Comparison of ENCODE assay signal across 18 cellular contexts in genomic region chr6:18410412-18410811, GRCh38. TPM values are rescaled to one million over a fixed set of nuclear protein-coding genes. Genes with fewer than 3 reads are reported as not detected.
DNase-seq lines count a peak whose midpoint lies in the region; ATAC-seq, FAIRE-seq and TF ChIP-seq lines count a peak whose summit lies in the region.
"Had no signal": no experiment of that assay in that cellular context is flagged by ENCODE, and none has a peak within 500 bp of the region (broad histone marks: within the 10 kb centered on the region; RNA-seq: fewer than 3 reads in every experiment).

No MANE protein-coding gene starts in this region.

- TF ChIP-seq CTCF in HEK293 (tag by site-specific recombination; IDR thresholded peaks at IDR 0.05) (no peak), WTC11 (IDR thresholded peaks at IDR 0.05) (no peak), keratinocyte (optimal IDR thresholded peaks at IDR 0.05 in 1 of 3, IDR thresholded peaks at IDR 0.05 in 1 of 3, conservative IDR thresholded peaks at IDR 0.05 in 1 of 3; ENCODE audit: extremely low read depth in 1 of 3, insufficient read depth in 2 of 3, low read length in 3 of 3) (no peak), gastrocnemius medialis (IDR thresholded peaks at IDR 0.05 in 4 of 5, conservative IDR thresholded peaks at IDR 0.05 in 1 of 5) (no peak), prostate gland (IDR thresholded peaks at IDR 0.05) (no peak)

- H3K27ac ChIP-seq in HEK293 (ENCODE audit: extremely low read depth, low read depth, low read length) = no peak overlapping the region
- H3K27ac ChIP-seq in keratinocyte (ENCODE audit: control insufficient read depth, insufficient read depth, low read length) = peak overlapping the region; percentile 42
- H3K27ac ChIP-seq in gastrocnemius medialis = peak overlapping the region; percentile 83 to 93 (median 86)
- no peak overlapping the region for H3K27ac ChIP-seq in prostate gland
- H3K27ac ChIP-seq: PC-9 had no signal

- POLR2A ChIA-PET in HEK293 (lab: Yijun Ruan, JAX) (no interaction called here), WTC11 (lab: Charles Lee) (no interaction called here)

- FAIRE-seq in keratinocyte (lab: Jason Lieb, UNC) = peak; percentile 94

- peak overlapping the region; percentile 39 for H2AFZ ChIP-seq in keratinocyte (ENCODE audit: control insufficient read depth, low read length)
- H2AFZ ChIP-seq: PC-9 had no signal

- H3K79me2 ChIP-seq in keratinocyte (ENCODE audit: control insufficient read depth, insufficient read depth, low read length) = peaks cover 36% of the 10 kb centered on the region

- peaks cover 7% of the 10 kb centered on the region; the same call in 1 of the 2 replicates for H3K4me1 ChIP-seq in HEK293 (ENCODE audit: control insufficient read depth, insufficient read depth, low read length)
- peaks cover 27% of the 10 kb centered on the region for H3K4me1 ChIP-seq in keratinocyte (ENCODE audit: control insufficient read depth, extremely low read depth, insufficient read depth, low read length)
- peaks cover 54 to 58% of the 10 kb centered on the region in 2 donors for H3K4me1 ChIP-seq in gastrocnemius medialis
- no peaks in the 10 kb centered on the region for H3K4me1 ChIP-seq in prostate gland (replicated peaks)

- in situ Hi-C loops in gastrocnemius medialis (cut with MboI; ENCODE audit: low sequenced_read_pairs in 4 of 4) = no loop called here

- H3K27me3 ChIP-seq in keratinocyte (ENCODE audit: control insufficient read depth, extremely low read depth, insufficient read depth, low read length) (no peaks in the 10 kb centered on the region), gastrocnemius medialis (no peaks in the 10 kb centered on the region), prostate gland (replicated peaks; ENCODE audit: insufficient read depth) (no peaks in the 10 kb centered on the region)

- CTCF ChIA-PET in HEK293 (lab: Yijun Ruan, JAX) = interaction anchor here (0.6 kb wide), 1 partner anchor 614 kb away, joined by 3 read pairs; no protein-coding TSS in a partner anchor
- CTCF ChIA-PET in WTC11 (lab: Charles Lee) = no interaction called here

- H3K27ac Mint-ChIP-seq in WTC11 = 0 out of 2 replicates have a peak overlapping the region, but pooled peaks have one; percentile 9

- 49% methylated on average over 3 of the region's 3 CpGs for WGBS in prostate gland

- H3K9me1 ChIP-seq in keratinocyte (ENCODE audit: control insufficient read depth, extremely low read depth, insufficient read depth, low read length) = no peaks in the 10 kb centered on the region

- TF ChIP-seq POLR2A in gastrocnemius medialis (IDR thresholded peaks at IDR 0.05) (no peak), prostate gland (IDR thresholded peaks at IDR 0.05) (no peak)

- H3K9me3 ChIP-seq in HEK293 (ENCODE audit: control insufficient read depth, insufficient read depth, low read depth, low read length) (no peaks in the 10 kb centered on the region), keratinocyte (ENCODE audit: control insufficient read depth, low read depth, low read length) (no peaks in the 10 kb centered on the region), gastrocnemius medialis (no peaks in the 10 kb centered on the region), prostate gland (no peaks in the 10 kb centered on the region)

- dilution Hi-C loops in keratinocyte (cut with MboI; ENCODE audit: extremely low pct_ligation_motif_present, low sequenced_read_pairs) = no loop called here

- H3K9ac ChIP-seq in keratinocyte (ENCODE audit: control insufficient read depth, extremely low read depth, insufficient read depth, low read length) = no peak overlapping the region

- H3K4me1 Mint-ChIP-seq in WTC11 = no peaks in the 10 kb centered on the region

- no peaks in the 10 kb centered on the region for H3K36me3 Mint-ChIP-seq in WTC11

- intact Hi-C loops in gastrocnemius medialis (cut with DNase I; ENCODE audit: low total_unique reads) (no loop called here), prostate gland (cut with DNase I) (no loop called here)

- DNase-seq in WTC11 (ENCODE audit: low spot score) (no peak), keratinocyte (ENCODE audit: low read depth, low spot score) (no peak), gastrocnemius medialis (peak in 1 of 2 donors; percentile 40), ureter (ENCODE audit: low spot score) (no peak), NCI-H345 treated with DMSO at 0.1 percent for 48 hours (lab: John Stamatoyannopoulos, UW; ENCODE audit: unreplicated experiment) (no peak), prostate gland (ENCODE audit: low spot score) (no peak), NCI-H510A (lab: John Stamatoyannopoulos, UW) (no peak)
- DNase-seq: ACHN; AML-193; CD4-positive, CD25-positive, alpha-beta regulatory T cell; DMS53; H9; NCI-H187; NCI-H446; NK-92 treated with Interleukin-12 subunit alpha and Interleukin-12 subunit beta, amount 100 ng/mL, for 24 hours; PC-9 had no signal

- H3K27me3 Mint-ChIP-seq in WTC11 (ENCODE audit: low read depth) = no peaks in the 10 kb centered on the region
- H3K27me3 Mint-ChIP-seq: IgD-negative memory B cell had no signal

- H4K20me1 ChIP-seq in keratinocyte (ENCODE audit: control insufficient read depth, extremely low read depth, insufficient read depth, low read length) = no peaks in the 10 kb centered on the region

- H3K36me3 ChIP-seq in HEK293 (ENCODE audit: control insufficient read depth in 2 of 2, insufficient read depth in 1 of 2, low read length in 2 of 2) (no peaks in the 10 kb centered on the region), keratinocyte (ENCODE audit: control insufficient read depth in 2 of 2, extremely low read depth in 1 of 2, insufficient read depth in 2 of 2, low read length in 2 of 2) (peaks cover 1 to 14% of the 10 kb centered on the region in 2 experiments), gastrocnemius medialis (peaks cover 0 to 6% of the 10 kb centered on the region in 2 donors), prostate gland (no peaks in the 10 kb centered on the region)

- H3K4me3 Mint-ChIP-seq in WTC11 = no peak overlapping the region
- H3K4me3 Mint-ChIP-seq: CD4-positive, CD25-positive, alpha-beta regulatory T cell; H9 had no signal

- H3K4me3 ChIP-seq in HEK293 (ENCODE audit: low read depth, low read length) = no peak overlapping the region
- H3K4me3 ChIP-seq in keratinocyte (ENCODE audit: control insufficient read depth in 2 of 3, extremely low read depth in 1 of 3, insufficient read depth in 2 of 3, low read depth in 1 of 3, low read length in 3 of 3) = no peak overlapping the region
- H3K4me3 ChIP-seq in gastrocnemius medialis = no peak overlapping the region
- no peak overlapping the region for H3K4me3 ChIP-seq in prostate gland
- H3K4me3 ChIP-seq: PC-9 had no signal

- H3K9me3 Mint-ChIP-seq in WTC11 = no peaks in the 10 kb centered on the region
- H3K9me3 Mint-ChIP-seq: H9 had no signal

- H3K4me2 ChIP-seq in keratinocyte (ENCODE audit: control insufficient read depth, extremely low read depth, insufficient read depth, low read depth, low read length) = peak overlapping the region; percentile 42
- H3K4me2 ChIP-seq: PC-9 had no signal

- ATAC-seq in WTC11 (no peak; the same call in 1 of the 2 replicates), gastrocnemius medialis (peak; percentile 16 to 44)

TF ChIP-seq in HEK293, 187 proteins besides CTCF, POLR2A, EP300 and RAD21 (continues in another document):
- TF ChIP-seq ZNF404 (tag by site-specific recombination; IDR thresholded peaks at IDR 0.05) (no peak), ZNF121 (tag by site-specific recombination; IDR thresholded peaks at IDR 0.05) (no peak)

TF ChIP-seq in WTC11, 78 proteins besides CTCF, POLR2A, EP300 and RAD21 (continues in another document):
- TF ChIP-seq ZNF416 (CRISPR knock-in tag; IDR thresholded peaks at IDR 0.05) = no peak
- TF ChIP-seq CDX4 (CRISPR knock-in tag; IDR thresholded peaks at IDR 0.05; ENCODE audit: borderline replicate concordance) = no peak
- TF ChIP-seq IRF1 (CRISPR knock-in tag; IDR thresholded peaks at IDR 0.05) = no peak
- TF ChIP-seq ZNF138 (CRISPR knock-in tag; conservative IDR thresholded peaks at IDR 0.05) = no peak
- TF ChIP-seq USF2 (CRISPR knock-in tag; IDR thresholded peaks at IDR 0.05) = no peak

RNA-seq across cellular contexts. Expression of gene RNF144B, which starts 23.3 kb away (rescaled TPM):
- 4.9 to 8.2 TPM (median 5.7 TPM) in 3 replicates for total RNA-seq in WTC11 (2021)
- 6.9 to 9.0 TPM (median 8.0 TPM) in 3 replicates for polyA plus RNA-seq in keratinocyte
- 15.1 TPM for polyA plus RNA-seq in keratinocyte (2011; ENCODE audit: low read depth)
- 4.7 and 8.6 TPM in 2 replicates for polyA plus RNA-seq in keratinocyte (2011; cell fraction: cytosol; rRNA removed)
- polyA plus RNA-seq in keratinocyte (2011; cell fraction: nucleus; rRNA removed) = 9.2 and 11.0 TPM in 2 replicates
- polyA plus RNA-seq in keratinocyte (2012; ENCODE audit: low replicate concordance) = 8.5 and 18.1 TPM in 2 replicates
- polyA minus RNA-seq in keratinocyte = 17.8 to 28.0 TPM (median 27.5 TPM) in 3 replicates
- 15.3 TPM for polyA minus RNA-seq in keratinocyte (2011; cell fraction: cytosol; rRNA and poly(A)+ RNA removed)
- polyA minus RNA-seq in keratinocyte (2011; cell fraction: nucleus; rRNA and poly(A)+ RNA removed) = 17.6 and 29.7 TPM in 2 replicates
- total RNA-seq in gastrocnemius medialis = 10 to 100 TPM in 3 of 4 donors, 1 to 10 TPM in 1; 8.4 to 47.0 (median 31.9) TPM
- total RNA-seq in ureter = 34.0 TPM
- total RNA-seq in prostate gland = 10 to 100 TPM; 25.3 to 50.8 TPM

Comparison
In these comparisons a context has a peak if more than half of its experiments do, and no peak if none do; other contexts are left out.
1. H3K27ac ChIP-seq: peak in keratinocyte (single experiment) and gastrocnemius medialis (4 of 4); none in HEK293 (single experiment) and prostate gland (0 of 2).